ENCODE assay signal across 21 cellular contexts in genomic region chr10:132586731-132587130, GRCh38. TPM values are rescaled to one million over a fixed set of nuclear protein-coding genes. Genes with fewer than 3 reads are reported as not detected.
A peak's percentile ranks its signal among the peaks of the same experiment; 100 is the strongest.
DNase-seq lines count a peak whose midpoint lies in the region; ATAC-seq and TF ChIP-seq lines count a peak whose summit lies in the region.
"Had no signal": no experiment of that assay in that cellular context is flagged by ENCODE, and none has a peak within 500 bp of the region (broad histone marks: within the 10 kb centered on the region; RNA-seq: fewer than 3 reads in every experiment).

No MANE protein-coding gene starts in this region.

- TF ChIP-seq CTCF in left ventricle myocardium inferior (IDR thresholded peaks at IDR 0.05; ENCODE audit: borderline replicate concordance) = no peak
- TF ChIP-seq CTCF in esophagus muscularis mucosa (IDR thresholded peaks at IDR 0.05) = no peak
- TF ChIP-seq CTCF in neural crest cell (conservative IDR thresholded peaks at IDR 0.05) = no peak
- TF ChIP-seq CTCF in upper lobe of right lung (IDR thresholded peaks at IDR 0.05) = no peak

- WGBS in esophagus muscularis mucosa = 83% methylated on average over 22 of the region's 22 CpGs

- TF ChIP-seq EP300 in esophagus muscularis mucosa (IDR thresholded peaks at IDR 0.05) = no peak

- peaks cover 2% of the 10 kb centered on the region for H3K36me3 Mint-ChIP-seq in neural crest cell (ENCODE audit: low read depth)
- peaks cover 7% of the 10 kb centered on the region for H3K36me3 Mint-ChIP-seq in activated CD4-positive, alpha-beta T cell treated with anti-CD3 and anti-CD28 coated beads, Interleukin-2, amount 10 ng/mL, durations not matched to agents 24 days and 14 days (ENCODE audit: low read depth)

- peak overlapping the region; percentile 86 for H3K27ac ChIP-seq in left ventricle myocardium inferior (replicated peaks)
- H3K27ac ChIP-seq in esophagus muscularis mucosa (replicated peaks in 1 of 4) = peak overlapping the region; percentile 73 to 89 (median 86)
- H3K27ac ChIP-seq in upper lobe of right lung = peak overlapping the region; percentile 39
- H3K27ac ChIP-seq: C4-2B, GM23248 had no signal

- H3K27ac Mint-ChIP-seq in neural crest cell (ENCODE audit: unreplicated experiment) = peak overlapping the region; percentile 98
- H3K27ac Mint-ChIP-seq in activated CD4-positive, alpha-beta T cell treated with anti-CD3 and anti-CD28 coated beads, Interleukin-2, amount 10 ng/mL, durations not matched to agents 24 days and 14 days = no peak overlapping the region
- H3K27ac Mint-ChIP-seq: activated naive CD8-positive, alpha-beta T cell treated with anti-CD3 and anti-CD28 coated beads, Interleukin-2, amount 10 ng/mL, durations not matched to agents 7 days and 5 days; activated T-helper 1 cell treated with anti-CD3 and anti-CD28 coated beads, Interleukin-12 subunit alpha, Interleukin-12 subunit beta, Interleukin-2, Interleukin-4 antibody, amounts not matched to agents 30 ng/mL and 10 ng/mL and 1 ng/mL, durations not matched to agents 14 hours and 24 hours and 36 hours had no signal

- no peak for ATAC-seq in Right ventricle myocardium superior (ENCODE audit: poor library complexity)
- ATAC-seq in upper lobe of right lung = no peak
- ATAC-seq in HG03025 (IDR thresholded peaks at IDR 0.05; ENCODE audit: low FRiP score, unreplicated experiment) = no peak
- ATAC-seq: left colon had no signal

- H3K36me3 ChIP-seq in left ventricle myocardium inferior (no peaks in the 10 kb centered on the region), esophagus muscularis mucosa (no peaks in the 10 kb centered on the region), upper lobe of right lung (no peaks in the 10 kb centered on the region)
- H3K36me3 ChIP-seq: stomach had no signal

- H3K9me3 ChIP-seq in left ventricle myocardium inferior (replicated peaks) = no peaks in the 10 kb centered on the region
- no peaks in the 10 kb centered on the region for H3K9me3 ChIP-seq in esophagus muscularis mucosa
- no peaks in the 10 kb centered on the region for H3K9me3 ChIP-seq in upper lobe of right lung
- H3K9me3 ChIP-seq: stomach had no signal

- H3K4me3 ChIP-seq in left ventricle myocardium inferior = peak overlapping the region; percentile 32
- H3K4me3 ChIP-seq in esophagus muscularis mucosa = no peak overlapping the region
- no peak overlapping the region for H3K4me3 ChIP-seq in upper lobe of right lung
- H3K4me3 ChIP-seq: GM23248 had no signal

- H3K4me3 Mint-ChIP-seq in neural crest cell = no peak overlapping the region
- H3K4me3 Mint-ChIP-seq in activated CD4-positive, alpha-beta T cell treated with anti-CD3 and anti-CD28 coated beads, Interleukin-2, amount 10 ng/mL, durations not matched to agents 24 days and 14 days = no peak overlapping the region
- H3K4me3 Mint-ChIP-seq: activated naive CD8-positive, alpha-beta T cell treated with anti-CD3 and anti-CD28 coated beads, Interleukin-2, amount 10 ng/mL, durations not matched to agents 7 days and 5 days; activated T-helper 1 cell treated with anti-CD3 and anti-CD28 coated beads, Interleukin-12 subunit alpha, Interleukin-12 subunit beta, Interleukin-2, Interleukin-4 antibody, amounts not matched to agents 30 ng/mL and 10 ng/mL and 1 ng/mL, durations not matched to agents 14 hours and 24 hours and 36 hours had no signal

- no peaks in the 10 kb centered on the region for H3K27me3 Mint-ChIP-seq in neural crest cell (ENCODE audit: low read depth)
- H3K27me3 Mint-ChIP-seq in activated CD4-positive, alpha-beta T cell treated with anti-CD3 and anti-CD28 coated beads, Interleukin-2, amount 10 ng/mL, durations not matched to agents 24 days and 14 days = peaks cover 2% of the 10 kb centered on the region

- no peak for TF ChIP-seq POLR2A in esophagus muscularis mucosa (IDR thresholded peaks at IDR 0.05; ENCODE audit: low read depth)

- H3K4me1 Mint-ChIP-seq in neural crest cell = peaks cover 53% of the 10 kb centered on the region
- H3K4me1 Mint-ChIP-seq in activated CD4-positive, alpha-beta T cell treated with anti-CD3 and anti-CD28 coated beads, Interleukin-2, amount 10 ng/mL, durations not matched to agents 24 days and 14 days = peaks cover 24% of the 10 kb centered on the region

- no peaks in the 10 kb centered on the region for H3K9me3 Mint-ChIP-seq in neural crest cell
- H3K9me3 Mint-ChIP-seq in activated CD4-positive, alpha-beta T cell treated with anti-CD3 and anti-CD28 coated beads, Interleukin-2, amount 10 ng/mL, durations not matched to agents 24 days and 14 days = peaks cover 3% of the 10 kb centered on the region
- H3K9me3 Mint-ChIP-seq: activated T-helper 1 cell treated with anti-CD3 and anti-CD28 coated beads, Interleukin-12 subunit alpha, Interleukin-12 subunit beta, Interleukin-2, Interleukin-4 antibody, amounts not matched to agents 30 ng/mL and 10 ng/mL and 1 ng/mL, durations not matched to agents 14 hours and 24 hours and 36 hours had no signal

- H3K4me1 ChIP-seq in left ventricle myocardium inferior (peaks cover 93% of the 10 kb centered on the region), esophagus muscularis mucosa (peaks cover 78 to 100% (median 93%) of the 10 kb centered on the region in 4 donors), upper lobe of right lung (peaks cover 63% of the 10 kb centered on the region)

- intact Hi-C loops in left ventricle myocardium inferior (cut with micrococcal nuclease) = no loop called here
- intact Hi-C loops in Right ventricle myocardium superior (cut with DNase I) = loop anchor here (5.0 kb wide), 1 partner anchor 46 kb away; no protein-coding TSS in a partner anchor
- intact Hi-C loops in esophagus muscularis mucosa (cut with DNase I) = no loop called here
- intact Hi-C loops in upper lobe of right lung (cut with DNase I) = no loop called here
- intact Hi-C loops in activated CD4-positive, alpha-beta T cell treated with anti-CD3 and anti-CD28 coated beads, Interleukin-2, amount 10 ng/mL, durations not matched to agents 24 days and 14 days (cut with micrococcal nuclease) = no loop called here

- no peaks in the 10 kb centered on the region for H3K27me3 ChIP-seq in left ventricle myocardium inferior (ENCODE audit: low read depth)
- H3K27me3 ChIP-seq in esophagus muscularis mucosa = no peaks in the 10 kb centered on the region
- no peaks in the 10 kb centered on the region for H3K27me3 ChIP-seq in upper lobe of right lung
- H3K27me3 ChIP-seq: stomach had no signal

- no peak for DNase-seq in left ventricle myocardium inferior
- no peak for DNase-seq in Right ventricle myocardium superior
- DNase-seq in esophagus muscularis mucosa (ENCODE audit: extremely low spot score) = no peak
- no peak for DNase-seq in neural crest cell (ENCODE audit: low read depth, low spot score)
- no peak for DNase-seq in upper lobe of right lung
- DNase-seq in activated CD4-positive, alpha-beta T cell treated with anti-CD3 and anti-CD28 coated beads, Interleukin-2, amount 10 ng/mL, durations not matched to agents 24 days and 14 days = no peak
- no peak for DNase-seq in NCI-H524 treated with DMSO at 0.1 percent for 48 hours (lab: John Stamatoyannopoulos, UW)
- DNase-seq: activated CD4-positive, alpha-beta T cell treated with anti-CD3 and anti-CD28 coated beads, Interleukin-2, amount 50 U/mL, for 1 hour; activated naive CD8-positive, alpha-beta T cell treated with anti-CD3 and anti-CD28 coated beads, Interleukin-2, amount 10 ng/mL, durations not matched to agents 7 days and 5 days; EL; GM23248; NCI-H1417 treated with DMSO at 0.1 percent for 48 hours; NCI-H526 treated with DMSO at 0.1 percent for 48 hours; occipital lobe; stimulated activated CD4-positive, alpha-beta T cell treated with anti-CD3 and anti-CD28 coated beads, Interleukin-12 subunit alpha, Interleukin-12 subunit beta, amount 100 ng/mL, for 4 hours; stomach; T-helper 2 cell had no signal

RNA-seq across cellular contexts. Expression of gene INPP5A, which starts 49.1 kb away (rescaled TPM):
- total RNA-seq in left ventricle myocardium inferior = 105 TPM
- 99.1 TPM for total RNA-seq in Right ventricle myocardium superior
- 100 to 1,000 TPM; 234 to 301 (median 245) TPM for total RNA-seq in esophagus muscularis mucosa
- total RNA-seq in neural crest cell = 34.8 and 35.4 TPM in 2 replicates
- 38.3 TPM for total RNA-seq in upper lobe of right lung
- 10.3 and 10.5 TPM in 2 replicates for total RNA-seq in activated CD4-positive, alpha-beta T cell treated with anti-CD3 and anti-CD28 coated beads, Interleukin-2, amount 10 ng/mL, durations not matched to agents 24 days and 14 days
